In the genomic region with DNA sequence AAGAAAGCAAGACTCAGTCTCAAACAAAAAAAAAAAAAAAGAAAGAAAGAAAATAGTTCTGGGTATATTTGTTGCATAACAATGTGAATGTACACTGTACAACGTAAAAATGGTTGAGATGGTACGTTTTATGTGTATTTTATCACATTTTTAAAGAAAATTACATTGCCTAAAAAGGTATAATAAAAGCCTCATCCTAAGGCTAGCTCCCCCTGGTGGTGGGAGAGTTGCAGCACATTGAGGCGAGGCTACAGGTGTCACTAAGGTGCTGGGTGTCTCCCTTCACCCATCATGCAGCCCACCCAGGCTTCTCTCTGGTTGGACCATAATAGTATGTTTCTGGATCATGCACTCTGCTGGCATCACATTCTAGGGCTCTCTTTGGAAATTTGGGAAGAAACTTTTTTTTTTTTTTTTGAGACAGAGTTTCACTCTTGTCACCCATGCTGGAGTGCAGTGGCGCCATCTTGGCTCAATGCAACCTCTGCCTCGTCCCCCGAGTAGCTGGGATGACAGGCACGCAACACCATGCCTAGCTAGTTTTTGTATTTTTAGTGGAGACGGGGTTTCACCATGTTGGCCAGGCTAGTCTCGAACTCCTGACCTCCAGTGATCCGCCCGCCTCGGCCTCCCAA, we compare ENCODE assay signal across 1 cellular context.
TF ChIP-seq lines count a peak whose summit lies in the region.

No MANE protein-coding gene starts in this region.

TF ChIP-seq in GM23338, 12 proteins besides CTCF, POLR2A, EP300 and RAD21 (continued from another document):
- TF ChIP-seq, protein P1, sequence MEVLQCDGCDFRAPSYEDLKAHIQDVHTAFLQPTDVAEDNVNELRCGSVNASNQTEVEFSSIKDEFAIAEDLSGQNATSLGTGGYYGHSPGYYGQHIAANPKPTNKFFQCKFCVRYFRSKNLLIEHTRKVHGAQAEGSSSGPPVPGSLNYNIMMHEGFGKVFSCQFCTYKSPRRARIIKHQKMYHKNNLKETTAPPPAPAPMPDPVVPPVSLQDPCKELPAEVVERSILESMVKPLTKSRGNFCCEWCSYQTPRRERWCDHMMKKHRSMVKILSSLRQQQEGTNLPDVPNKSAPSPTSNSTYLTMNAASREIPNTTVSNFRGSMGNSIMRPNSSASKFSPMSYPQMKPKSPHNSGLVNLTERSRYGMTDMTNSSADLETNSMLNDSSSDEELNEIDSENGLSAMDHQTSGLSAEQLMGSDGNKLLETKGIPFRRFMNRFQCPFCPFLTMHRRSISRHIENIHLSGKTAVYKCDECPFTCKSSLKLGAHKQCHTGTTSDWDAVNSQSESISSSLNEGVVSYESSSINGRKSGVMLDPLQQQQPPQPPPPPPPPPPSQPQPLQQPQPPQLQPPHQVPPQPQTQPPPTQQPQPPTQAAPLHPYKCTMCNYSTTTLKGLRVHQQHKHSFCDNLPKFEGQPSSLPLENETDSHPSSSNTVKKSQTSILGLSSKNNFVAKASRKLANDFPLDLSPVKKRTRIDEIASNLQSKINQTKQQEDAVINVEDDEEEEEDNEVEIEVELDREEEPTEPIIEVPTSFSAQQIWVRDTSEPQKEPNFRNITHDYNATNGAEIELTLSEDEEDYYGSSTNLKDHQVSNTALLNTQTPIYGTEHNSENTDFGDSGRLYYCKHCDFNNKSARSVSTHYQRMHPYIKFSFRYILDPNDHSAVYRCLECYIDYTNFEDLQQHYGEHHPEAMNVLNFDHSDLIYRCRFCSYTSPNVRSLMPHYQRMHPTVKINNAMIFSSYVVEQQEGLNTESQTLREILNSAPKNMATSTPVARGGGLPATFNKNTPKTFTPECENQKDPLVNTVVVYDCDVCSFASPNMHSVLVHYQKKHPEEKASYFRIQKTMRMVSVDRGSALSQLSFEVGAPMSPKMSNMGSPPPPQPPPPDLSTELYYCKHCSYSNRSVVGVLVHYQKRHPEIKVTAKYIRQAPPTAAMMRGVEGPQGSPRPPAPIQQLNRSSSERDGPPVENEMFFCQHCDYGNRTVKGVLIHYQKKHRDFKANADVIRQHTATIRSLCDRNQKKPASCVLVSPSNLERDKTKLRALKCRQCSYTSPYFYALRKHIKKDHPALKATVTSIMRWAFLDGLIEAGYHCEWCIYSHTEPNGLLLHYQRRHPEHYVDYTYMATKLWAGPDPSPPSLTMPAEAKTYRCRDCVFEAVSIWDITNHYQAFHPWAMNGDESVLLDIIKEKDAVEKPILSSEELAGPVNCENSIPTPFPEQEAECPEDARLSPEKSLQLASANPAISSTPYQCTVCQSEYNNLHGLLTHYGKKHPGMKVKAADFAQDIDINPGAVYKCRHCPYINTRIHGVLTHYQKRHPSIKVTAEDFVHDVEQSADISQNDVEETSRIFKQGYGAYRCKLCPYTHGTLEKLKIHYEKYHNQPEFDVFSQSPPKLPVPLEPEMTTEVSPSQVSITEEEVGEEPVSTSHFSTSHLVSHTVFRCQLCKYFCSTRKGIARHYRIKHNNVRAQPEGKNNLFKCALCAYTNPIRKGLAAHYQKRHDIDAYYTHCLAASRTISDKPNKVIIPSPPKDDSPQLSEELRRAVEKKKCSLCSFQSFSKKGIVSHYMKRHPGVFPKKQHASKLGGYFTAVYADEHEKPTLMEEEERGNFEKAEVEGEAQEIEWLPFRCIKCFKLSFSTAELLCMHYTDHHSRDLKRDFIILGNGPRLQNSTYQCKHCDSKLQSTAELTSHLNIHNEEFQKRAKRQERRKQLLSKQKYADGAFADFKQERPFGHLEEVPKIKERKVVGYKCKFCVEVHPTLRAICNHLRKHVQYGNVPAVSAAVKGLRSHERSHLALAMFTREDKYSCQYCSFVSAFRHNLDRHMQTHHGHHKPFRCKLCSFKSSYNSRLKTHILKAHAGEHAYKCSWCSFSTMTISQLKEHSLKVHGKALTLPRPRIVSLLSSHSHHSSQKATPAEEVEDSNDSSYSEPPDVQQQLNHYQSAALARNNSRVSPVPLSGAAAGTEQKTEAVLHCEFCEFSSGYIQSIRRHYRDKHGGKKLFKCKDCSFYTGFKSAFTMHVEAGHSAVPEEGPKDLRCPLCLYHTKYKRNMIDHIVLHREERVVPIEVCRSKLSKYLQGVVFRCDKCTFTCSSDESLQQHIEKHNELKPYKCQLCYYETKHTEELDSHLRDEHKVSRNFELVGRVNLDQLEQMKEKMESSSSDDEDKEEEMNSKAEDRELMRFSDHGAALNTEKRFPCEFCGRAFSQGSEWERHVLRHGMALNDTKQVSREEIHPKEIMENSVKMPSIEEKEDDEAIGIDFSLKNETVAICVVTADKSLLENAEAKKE (CRISPR knock-in tag; IDR thresholded peaks at IDR 0.05) = no peak
